28 cellular contexts compared by ENCODE assay signal in genomic region chr14:105208738-105209075, GRCh38.
"Had no signal": no experiment of that assay in that cellular context is flagged by ENCODE, and none has a peak within 500 bp of the region (broad histone marks: within the 10 kb centered on the region; RNA-seq: fewer than 3 reads in every experiment).

No MANE protein-coding gene starts in this region.

- H3K27ac ChIP-seq: hepatocyte, lower lobe of right lung, pancreas, prostate gland, skin epidermis, suprapubic skin, thoracic aorta, tibial artery, vagina had no signal

- DNase-seq: kidney glomerular epithelial cell; left cardiac atrium; lower lobe of right lung; mammary epithelial cell; mesenchymal stem cell; naive B cell; natural killer cell; nephron progenitor cell; posterior cingulate gyrus; retina; stimulated activated CD4-positive, alpha-beta T cell treated with anti-CD3 and anti-CD28 coated beads, Interleukin-12 subunit alpha, Interleukin-12 subunit beta, amount 100 ng/mL, for 4 hours; stimulated activated CD4-positive, alpha-beta T cell treated with anti-CD3 and anti-CD28 coated beads, Interleukin-15, amount 100 ng/mL, for 24 hours; stimulated activated CD4-positive, alpha-beta T cell treated with anti-CD3 and anti-CD28 coated beads, Interleukin-2, amount 100 ng/mL, for 24 hours; stimulated activated CD4-positive, alpha-beta T cell treated with anti-CD3 and anti-CD28 coated beads, Interleukin-4, amount 100 ng/mL, for 1 hour; stimulated activated naive CD4-positive, alpha-beta T cell; tibial artery had no signal

- ATAC-seq: left cardiac atrium, left lobe of liver, lower lobe of right lung, pancreas, right cardiac atrium, sciatic nerve had no signal

- H3K27ac Mint-ChIP-seq: natural killer cell; nephron progenitor cell; stimulated activated naive CD8-positive, alpha-beta T cell treated with anti-CD3 and anti-CD28 coated beads, Interleukin-15, Interleukin-2, amounts not matched to agents 100 ng/mL and 50 ng/mL, for 24 hours; type B pancreatic cell had no signal

- H3K4me3 ChIP-seq: hepatocyte, lower lobe of right lung, pancreas, prostate gland, skin epidermis, suprapubic skin, thoracic aorta, tibial artery, vagina had no signal

- H3K36me3 Mint-ChIP-seq: naive B cell, natural killer cell, type B pancreatic cell had no signal

- H3K27me3 ChIP-seq: hepatocyte, pancreas, suprapubic skin, vagina had no signal

- H3K4me1 Mint-ChIP-seq: nephron progenitor cell had no signal

- H3K4me1 ChIP-seq: prostate gland had no signal

- H3K4me3 Mint-ChIP-seq: natural killer cell; nephron progenitor cell; stimulated activated naive CD8-positive, alpha-beta T cell treated with anti-CD3 and anti-CD28 coated beads, Interleukin-15, Interleukin-2, amounts not matched to agents 100 ng/mL and 50 ng/mL, for 24 hours; type B pancreatic cell had no signal

- H3K27me3 Mint-ChIP-seq: naive B cell; stimulated activated naive CD8-positive, alpha-beta T cell treated with anti-CD3 and anti-CD28 coated beads, Interleukin-15, Interleukin-2, amounts not matched to agents 100 ng/mL and 50 ng/mL, for 24 hours; type B pancreatic cell had no signal

- H3K9me3 Mint-ChIP-seq: naive B cell; natural killer cell; nephron progenitor cell; stimulated activated naive CD8-positive, alpha-beta T cell treated with anti-CD3 and anti-CD28 coated beads, Interleukin-15, Interleukin-2, amounts not matched to agents 100 ng/mL and 50 ng/mL, for 24 hours; type B pancreatic cell had no signal

- H3K9me3 ChIP-seq: lower lobe of right lung, pancreas, prostate gland, suprapubic skin, thoracic aorta, tibial artery, vagina had no signal

- H3K36me3 ChIP-seq: prostate gland had no signal
